In the genomic region with DNA sequence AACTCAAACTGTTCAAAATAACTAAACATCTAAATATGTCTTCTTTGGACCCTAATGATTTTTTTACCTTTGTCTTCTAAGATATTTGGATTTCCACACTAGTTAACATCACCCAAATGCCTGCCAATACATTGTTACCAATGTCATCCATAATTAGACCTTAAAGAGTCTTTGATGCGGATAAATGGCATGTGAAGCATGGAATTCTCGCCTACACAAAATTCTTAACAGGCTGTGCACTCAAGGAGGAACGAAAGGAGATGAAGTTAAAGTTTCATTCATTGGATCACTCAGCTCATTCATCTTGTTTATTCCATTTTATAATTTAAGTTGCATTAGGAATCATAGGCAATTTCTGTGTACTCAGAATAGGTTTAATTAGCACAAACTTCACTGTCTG, we compare ENCODE assay signal across 30 cellular contexts.
"Had no signal": no experiment of that assay in that cellular context is flagged by ENCODE, and none has a peak within 500 bp of the region (broad histone marks: within the 10 kb centered on the region; RNA-seq: fewer than 3 reads in every experiment).

No MANE protein-coding gene starts in this region.

- H3K27ac Mint-ChIP-seq: activated naive CD4-positive, alpha-beta T cell treated with anti-CD3 and anti-CD28 coated beads for 36 hours; activated naive CD8-positive, alpha-beta T cell treated with anti-CD3 and anti-CD28 coated beads for 36 hours; activated T-helper 1 cell treated with anti-CD3 and anti-CD28 coated beads, Interleukin-12 subunit alpha, Interleukin-12 subunit beta, Interleukin-2, Interleukin-4 antibody, amounts not matched to agents 30 ng/mL and 10 ng/mL and 1 ng/mL, durations not matched to agents 14 hours and 24 hours and 36 hours; nephron; stimulated activated naive CD8-positive, alpha-beta T cell treated with anti-CD3 and anti-CD28 coated beads, Interleukin-15, Interleukin-2, amounts not matched to agents 100 ng/mL and 50 ng/mL, for 24 hours; T-helper 1 cell treated with Interleukin-12 subunit alpha and Interleukin-12 subunit beta and Interleukin-4 antibody, amounts not matched to agents 30 μg/mL and 1 μg/mL, for 36 hours had no signal

- ATAC-seq: activated CD4-positive, CD25-positive, alpha-beta regulatory T cell treated with anti-CD3 and anti-CD28 coated beads, Interleukin-2, amount 50 U/mL, for 24 hours; esophagus mucosa; heart right ventricle; left lobe of liver; mucosa of descending colon had no signal

- H3K36me3 ChIP-seq: adrenal gland, heart right ventricle, neutrophil, right atrium auricular region, spleen, thoracic aorta, WERI-Rb-1 had no signal

- H3K4me3 Mint-ChIP-seq: activated naive CD4-positive, alpha-beta T cell treated with anti-CD3 and anti-CD28 coated beads for 36 hours; activated naive CD8-positive, alpha-beta T cell treated with anti-CD3 and anti-CD28 coated beads for 36 hours; activated T-helper 1 cell treated with anti-CD3 and anti-CD28 coated beads, Interleukin-12 subunit alpha, Interleukin-12 subunit beta, Interleukin-2, Interleukin-4 antibody, amounts not matched to agents 30 ng/mL and 10 ng/mL and 1 ng/mL, durations not matched to agents 14 hours and 24 hours and 36 hours; nephron; stimulated activated naive CD8-positive, alpha-beta T cell treated with anti-CD3 and anti-CD28 coated beads, Interleukin-15, Interleukin-2, amounts not matched to agents 100 ng/mL and 50 ng/mL, for 24 hours; T-helper 1 cell treated with Interleukin-12 subunit alpha and Interleukin-12 subunit beta and Interleukin-4 antibody, amounts not matched to agents 30 μg/mL and 1 μg/mL, for 36 hours had no signal

- H3K9me3 ChIP-seq: adrenal gland, mucosa of descending colon, neutrophil, right atrium auricular region, thoracic aorta had no signal

- H3K36me3 Mint-ChIP-seq: activated naive CD8-positive, alpha-beta T cell treated with anti-CD3 and anti-CD28 coated beads for 36 hours had no signal

- H3K27ac ChIP-seq: adrenal gland, foreskin keratinocyte, heart right ventricle, neutrophil, right atrium auricular region, spleen, thoracic aorta, WERI-Rb-1 had no signal

- DNase-seq: activated CD4-positive, alpha-beta T cell treated with anti-CD3 and anti-CD28 coated beads for 48 hours; activated CD4-positive, alpha-beta T cell treated with anti-CD3 and anti-CD28 coated beads, Interleukin-2, amount 50 U/mL, for 48 hours; activated CD8-positive, alpha-beta memory T cell treated with anti-CD3 and anti-CD28 coated beads, Interleukin-2, amount 50 U/mL, for 4 hours; activated effector memory CD4-positive, alpha-beta T cell treated with anti-CD3 and anti-CD28 coated beads, Interleukin-2, amount 50 U/mL, for 16 hours; activated naive CD4-positive, alpha-beta T cell treated with anti-CD3 and anti-CD28 coated beads for 36 hours; activated naive CD8-positive, alpha-beta T cell treated with anti-CD3 and anti-CD28 coated beads for 36 hours; activated T-cell treated with anti-CD3 and anti-CD28 coated beads, Interleukin-2, amount 50 U/mL, for 1 hour; aorta; kidney glomerular epithelial cell; spleen; T-helper 9 cell; WERI-Rb-1 had no signal

- FAIRE-seq: endothelial cell of umbilical vein, TTC549, urothelium cell line had no signal

- H3K9me3 Mint-ChIP-seq: activated naive CD4-positive, alpha-beta T cell treated with anti-CD3 and anti-CD28 coated beads for 36 hours; activated T-helper 1 cell treated with anti-CD3 and anti-CD28 coated beads, Interleukin-12 subunit alpha, Interleukin-12 subunit beta, Interleukin-2, Interleukin-4 antibody, amounts not matched to agents 30 ng/mL and 10 ng/mL and 1 ng/mL, durations not matched to agents 14 hours and 24 hours and 36 hours; nephron; T-helper 1 cell treated with Interleukin-12 subunit alpha and Interleukin-12 subunit beta and Interleukin-4 antibody, amounts not matched to agents 30 μg/mL and 1 μg/mL, for 36 hours had no signal

- H3K27me3 Mint-ChIP-seq: activated naive CD8-positive, alpha-beta T cell treated with anti-CD3 and anti-CD28 coated beads for 36 hours; stimulated activated naive CD8-positive, alpha-beta T cell treated with anti-CD3 and anti-CD28 coated beads, Interleukin-15, Interleukin-2, amounts not matched to agents 100 ng/mL and 50 ng/mL, for 24 hours had no signal

- H3K4me1 Mint-ChIP-seq: activated naive CD8-positive, alpha-beta T cell treated with anti-CD3 and anti-CD28 coated beads for 36 hours had no signal

- H3K4me1 ChIP-seq: adrenal gland, foreskin keratinocyte, heart right ventricle, right atrium auricular region, spleen had no signal

- H3K4me3 ChIP-seq: adrenal gland, heart right ventricle, lung, mucosa of descending colon, right atrium auricular region, spleen, thoracic aorta had no signal

- H3K27me3 ChIP-seq: adrenal gland, foreskin keratinocyte, heart right ventricle, neutrophil, right atrium auricular region, spleen had no signal
